Comparison of ENCODE assay signal across 2 cellular contexts in genomic region chr11:19703211-19703610, GRCh38.
TF ChIP-seq lines count a peak whose summit lies in the region.

No MANE protein-coding gene starts in this region.

TF ChIP-seq in GM23338, 12 proteins besides CTCF, POLR2A, EP300 and RAD21 (continued from another document):
- TF ChIP-seq ZNF462 (CRISPR knock-in tag; IDR thresholded peaks at IDR 0.05) (no peak), EZH2 (IDR thresholded peaks at IDR 0.05; ENCODE audit: low read depth, unreplicated experiment) (no peak), JUNB (IDR thresholded peaks at IDR 0.05; ENCODE audit: unreplicated experiment) (no peak), CREB1 (CRISPR knock-in tag; IDR thresholded peaks at IDR 0.05; ENCODE audit: low read depth) (no peak), POLR2AphosphoS5 (IDR thresholded peaks at IDR 0.05; ENCODE audit: low read depth) (no peak), EZH2phosphoT487 (IDR thresholded peaks at IDR 0.05; ENCODE audit: unreplicated experiment) (no peak), ETS1 (IDR thresholded peaks at IDR 0.05) (no peak), REST (IDR thresholded peaks at IDR 0.05; ENCODE audit: unreplicated experiment) (no peak), ZNF331 (CRISPR knock-in tag; IDR thresholded peaks at IDR 0.05; ENCODE audit: low read depth) (no peak)

TF ChIP-seq in SK-N-SH treated with all-trans-retinoic acid at 6 μM for 48 hours, 23 proteins besides CTCF, POLR2A, EP300 and RAD21 (continued from another document):
- TF ChIP-seq TSHZ2 (CRISPR knock-in tag; IDR thresholded peaks at IDR 0.05) (no peak; the same call in 1 of the 2 replicates), ZNF8 (CRISPR knock-in tag; IDR thresholded peaks at IDR 0.05) (no peak), ZFP30 (CRISPR knock-in tag; IDR thresholded peaks at IDR 0.05) (no peak), ESRRG (CRISPR knock-in tag; IDR thresholded peaks at IDR 0.05) (no peak), BACH2 (CRISPR knock-in tag; IDR thresholded peaks at IDR 0.05; ENCODE audit: borderline replicate concordance) (no peak), PPARA (CRISPR knock-in tag; IDR thresholded peaks at IDR 0.05; ENCODE audit: borderline replicate concordance) (no peak), CSRNP3 (CRISPR knock-in tag; IDR thresholded peaks at IDR 0.05) (no peak), OSR1 (CRISPR knock-in tag; IDR thresholded peaks at IDR 0.05) (no peak), ZNF70 (CRISPR knock-in tag; IDR thresholded peaks at IDR 0.05) (0 out of 2 replicates have a peak, but pooled peaks have one; percentile 10), TOX (CRISPR knock-in tag; IDR thresholded peaks at IDR 0.05; ENCODE audit: borderline replicate concordance) (no peak), POU6F1 (CRISPR knock-in tag; IDR thresholded peaks at IDR 0.05; ENCODE audit: borderline replicate concordance, low read depth) (no peak), RARB (CRISPR knock-in tag; IDR thresholded peaks at IDR 0.05) (no peak), GLIS3 (CRISPR knock-in tag; IDR thresholded peaks at IDR 0.05) (no peak), ZNF565 (CRISPR knock-in tag; conservative IDR thresholded peaks at IDR 0.05; ENCODE audit: low read depth) (no peak), ARNTL (CRISPR knock-in tag; IDR thresholded peaks at IDR 0.05; ENCODE audit: borderline replicate concordance, low read depth) (no peak), TCF4 (CRISPR knock-in tag; IDR thresholded peaks at IDR 0.05; ENCODE audit: borderline replicate concordance) (0 out of 2 replicates have a peak, but pooled peaks have one; percentile 41), ISL1 (CRISPR knock-in tag; IDR thresholded peaks at IDR 0.05) (no peak)
